Comparison of ENCODE assay signal across 20 cellular contexts in genomic region chr4:99402765-99403164, GRCh38. TPM values are rescaled to one million over a fixed set of nuclear protein-coding genes. Genes with fewer than 3 reads are reported as not detected.
DNase-seq lines count a peak whose midpoint lies in the region; FAIRE-seq and TF ChIP-seq lines count a peak whose summit lies in the region.
"Had no signal": no experiment of that assay in that cellular context is flagged by ENCODE, and none has a peak within 500 bp of the region (broad histone marks: within the 10 kb centered on the region; RNA-seq: fewer than 3 reads in every experiment).

No MANE protein-coding gene starts in this region.

- no peak overlapping the region for H3K4me3 Mint-ChIP-seq in osteocyte (ENCODE audit: unreplicated experiment)
- H3K4me3 Mint-ChIP-seq: activated CD4-positive, alpha-beta memory T cell treated with anti-CD3 and anti-CD28 coated beads for 36 hours; immature natural killer cell had no signal

- H2BK120ac ChIP-seq in H1 (replicated peaks; ENCODE audit: low read depth, low read length), result no peak overlapping the region

- TF ChIP-seq RAD21 in Ishikawa (IDR thresholded peaks at IDR 0.05; ENCODE audit: low read depth) (peak; percentile 29), H1 (IDR thresholded peaks at IDR 0.05 in 1 of 2, conservative IDR thresholded peaks at IDR 0.05 in 1 of 2; ENCODE audit: low read depth in 2 of 2, low read length in 2 of 2) (peak; percentile 32 to 50; a peak in 3 of 4 replicates)

- H3K56ac ChIP-seq in H1 (replicated peaks; ENCODE audit: insufficient read length, low read depth, low read length), result no peak overlapping the region

- no peak overlapping the region for H2BK12ac ChIP-seq in H1 (ENCODE audit: low read depth, low read length)

- no peak overlapping the region for H4K5ac ChIP-seq in H1 (ENCODE audit: insufficient read length, low read depth, low read length)

- peaks cover 27% of the 10 kb centered on the region for H3K4me1 Mint-ChIP-seq in osteocyte (ENCODE audit: unreplicated experiment)

- H2AFZ ChIP-seq in H1 (ENCODE audit: low read length), result no peak overlapping the region

- no peak overlapping the region for H2BK5ac ChIP-seq in H1 (ENCODE audit: low read depth, low read length)

- DNase-seq in H1 (ENCODE audit: low read depth in 1 of 2, low spot score in 2 of 2) (no peak), osteocyte (ENCODE audit: extremely low spot score, unreplicated experiment) (no peak), vagina (ENCODE audit: extremely low spot score in 2 of 2) (no peak), SHP77 (lab: John Stamatoyannopoulos, UW) (no peak), RWPE1 (ENCODE audit: low spot score) (no peak), SIG-M5 (lab: John Stamatoyannopoulos, UW) (no peak)
- DNase-seq: activated CD4-positive, alpha-beta memory T cell treated with anti-CD3 and anti-CD28 coated beads for 36 hours; activated effector memory CD4-positive, alpha-beta T cell treated with Interleukin-2 at 50 U/mL for 16 hours; C1 segment of cervical spinal cord; effector CD8-positive, alpha-beta T cell; immature natural killer cell; NCI-H2081; NK-92 treated with Interleukin-12 subunit alpha and Interleukin-12 subunit beta, amount 100 ng/mL, for 24 hours had no signal

- H3K9me3 ChIP-seq in H1 (ENCODE audit: insufficient read depth in 2 of 2, low read depth in 1 of 2, low read length in 1 of 2) (no peaks in the 10 kb centered on the region), vagina (no peaks in the 10 kb centered on the region)
- H3K9me3 ChIP-seq: SJSA1 had no signal

- no peak overlapping the region for H2BK20ac ChIP-seq in H1 (ENCODE audit: low read length)

- H2BK15ac ChIP-seq in H1 (ENCODE audit: low read length), result no peak overlapping the region

- peak in 2 of 3 experiments; percentile 24 to 42; a peak in 2 of 4 replicates for TF ChIP-seq CTCF in H1 (IDR thresholded peaks at IDR 0.05; ENCODE audit: control extremely low read depth in 1 of 3, insufficient read depth in 1 of 3, low read depth in 1 of 3, low read length in 3 of 3)
- no peak for TF ChIP-seq CTCF in osteocyte (IDR thresholded peaks at IDR 0.05)
- no peak for TF ChIP-seq CTCF in vagina (IDR thresholded peaks at IDR 0.05)
- TF ChIP-seq CTCF in RWPE1 (conservative IDR thresholded peaks at IDR 0.05; ENCODE audit: low read depth), result no peak

- H3K4me3 ChIP-seq in GM08714 (ENCODE audit: low read length), result peak overlapping the region; percentile 61; the same call in 1 of the 2 replicates
- H3K4me3 ChIP-seq in H1 (ENCODE audit: extremely low read depth in 1 of 4, insufficient read depth in 2 of 4, low read depth in 3 of 4, low read length in 4 of 4), result no peak overlapping the region
- H3K4me3 ChIP-seq in vagina, result no peak overlapping the region
- H3K4me3 ChIP-seq: SJSA1 had no signal

- H3K9me3 Mint-ChIP-seq in osteocyte (ENCODE audit: unreplicated experiment), result peaks cover 10% of the 10 kb centered on the region
- H3K9me3 Mint-ChIP-seq: immature natural killer cell had no signal

- H4K20me1 ChIP-seq in H1 (replicated peaks in 1 of 2; ENCODE audit: control insufficient read depth in 1 of 2, insufficient read depth in 2 of 2, low read length in 2 of 2), result no peaks in the 10 kb centered on the region

- no peak overlapping the region for H3K18ac ChIP-seq in H1 (ENCODE audit: extremely low read depth, low read length)

- TF ChIP-seq POLR2A in H1 (IDR thresholded peaks at IDR 0.05; ENCODE audit: control extremely low read depth in 1 of 2, low read depth in 2 of 2, low read length in 2 of 2) (no peak), vagina (IDR thresholded peaks at IDR 0.05) (no peak)

- H3K14ac ChIP-seq in H1 (ENCODE audit: insufficient read length), result no peak overlapping the region

- 90% methylated on average over 3 of the region's 3 CpGs; no CpG with 5 or more reads in 1 of the 2 experiments for WGBS in H1 (ENCODE audit: extremely low coverage in 1 of 2, insufficient coverage in 1 of 2, insufficient read length in 1 of 2, insufficient replicate concordance in 2 of 2, low coverage in 1 of 2, low lambda C conversion rate in 2 of 2, missing lambda C conversion rate in 1 of 2), 2 experiments

- H4K8ac ChIP-seq in H1 (ENCODE audit: extremely low read depth, insufficient read depth, low read length), result no peak overlapping the region

- H3K4me1 ChIP-seq in H1 (replicated peaks in 1 of 4; ENCODE audit: control insufficient read depth in 3 of 4, insufficient read depth in 4 of 4, low read length in 3 of 4), result peaks cover 0 to 4% (median 1%) of the 10 kb centered on the region in 4 experiments; a peak in 4 of 7 replicates
- H3K4me1 ChIP-seq in vagina, result peaks cover 12% of the 10 kb centered on the region

- H3K9ac ChIP-seq in H1 (replicated peaks in 1 of 4; ENCODE audit: extremely low read depth in 1 of 4, low read depth in 3 of 4, low read length in 3 of 4), result no peak overlapping the region

- H3K27me3 Mint-ChIP-seq in osteocyte (ENCODE audit: unreplicated experiment), result peaks cover 8% of the 10 kb centered on the region

- H3K79me1 ChIP-seq in H1 (ENCODE audit: low read depth, low read length), result no peaks in the 10 kb centered on the region

- H3K27me3 ChIP-seq in H1 (replicated peaks in 1 of 4; ENCODE audit: control insufficient read depth in 3 of 4, extremely low read depth in 1 of 4, insufficient read depth in 3 of 4, low read length in 3 of 4), result no peaks in the 10 kb centered on the region
- no peaks in the 10 kb centered on the region for H3K27me3 ChIP-seq in vagina
- H3K27me3 ChIP-seq: SJSA1 had no signal

- no peak overlapping the region for H2AK5ac ChIP-seq in H1 (ENCODE audit: low read depth, low read length)

- POLR2A ChIA-PET in H1 (lab: Charles Lee; ENCODE audit: partially characterized antibody) (no interaction called here), RWPE1 (lab: Yijun Ruan, JAX; ENCODE audit: low non-redundant PET) (no interaction called here)

- H3K23ac ChIP-seq in H1 (ENCODE audit: insufficient read length), result no peak overlapping the region

- no peak overlapping the region for H3K4ac ChIP-seq in H1 (replicated peaks; ENCODE audit: insufficient read length, low read depth, low read length)

- peak overlapping the region; percentile 86 for H3K27ac Mint-ChIP-seq in osteocyte (ENCODE audit: unreplicated experiment)
- H3K27ac Mint-ChIP-seq: activated CD4-positive, alpha-beta memory T cell treated with anti-CD3 and anti-CD28 coated beads for 36 hours; immature natural killer cell had no signal

- H3K79me2 ChIP-seq in H1 (ENCODE audit: control insufficient read depth in 1 of 2, insufficient read depth in 2 of 2, low read length in 2 of 2), result no peaks in the 10 kb centered on the region

- FAIRE-seq in H1 (lab: Jason Lieb, UNC), result no peak

- no peak overlapping the region for H4K91ac ChIP-seq in H1 (replicated peaks; ENCODE audit: insufficient read length, low read length)

- intact Hi-C loops in vagina (cut with DNase I), result loop anchor here (5.0 kb wide), 1 partner anchor 80 kb away; the partner anchor contains the start of gene ADH1B

- no peak overlapping the region for H3K27ac ChIP-seq in H1 (ENCODE audit: low read depth, low read length)
- H3K27ac ChIP-seq in vagina, result no peak overlapping the region
- H3K27ac ChIP-seq in RWPE1, result no peak overlapping the region
- H3K27ac ChIP-seq: SJSA1 had no signal

- no peaks in the 10 kb centered on the region for H3K23me2 ChIP-seq in H1 (ENCODE audit: low read depth, low read length)

- no peak overlapping the region for H3K4me2 ChIP-seq in H1 (ENCODE audit: insufficient read depth in 1 of 2, low read depth in 2 of 2, low read length in 2 of 2)

- CTCF ChIA-PET in H1 (lab: Charles Lee; ENCODE audit: partially characterized antibody) (interaction anchor here (0.7 to 4.7 kb wide), 24 partner anchors 9 to 440 kb away, joined by 3 to 25 read pairs (median 4); partner anchors contain the start of genes ADH5 and METAP1), RWPE1 (lab: Yijun Ruan, JAX) (no interaction called here)

- H3K36me3 ChIP-seq in H1 (ENCODE audit: control insufficient read depth in 2 of 4, insufficient read depth in 4 of 4, low read length in 3 of 4) (no peaks in the 10 kb centered on the region), vagina (no peaks in the 10 kb centered on the region)
- H3K36me3 ChIP-seq: SJSA1 had no signal

- H3K36me3 Mint-ChIP-seq in osteocyte (ENCODE audit: unreplicated experiment), result peaks cover 2% of the 10 kb centered on the region
- H3K36me3 Mint-ChIP-seq: activated CD4-positive, alpha-beta memory T cell treated with anti-CD3 and anti-CD28 coated beads for 36 hours; immature natural killer cell had no signal

- no peak for TF ChIP-seq EP300 in Ishikawa (IDR thresholded peaks at IDR 0.05; ENCODE audit: borderline replicate concordance)
- no peak for TF ChIP-seq EP300 in H1 (IDR thresholded peaks at IDR 0.05; ENCODE audit: borderline replicate concordance in 1 of 2, low read depth in 2 of 2, low read length in 2 of 2)

TF ChIP-seq in Ishikawa, 13 proteins besides CTCF, POLR2A, EP300 and RAD21 (continues in another document):
- no peak for TF ChIP-seq TAF1 (IDR thresholded peaks at IDR 0.05; ENCODE audit: low read depth)

TF ChIP-seq in H1, 55 proteins besides CTCF, POLR2A, EP300 and RAD21 (continues in another document):
- no peak for TF ChIP-seq CHD2 (IDR thresholded peaks at IDR 0.05; ENCODE audit: low read length)
- no peak for TF ChIP-seq HDAC6 (IDR thresholded peaks at IDR 0.05; ENCODE audit: low read depth, low read length)
- no peak for TF ChIP-seq SP1 (IDR thresholded peaks at IDR 0.05; ENCODE audit: low read depth, low read length)
- TF ChIP-seq CHD1 (IDR thresholded peaks at IDR 0.05; ENCODE audit: low read depth, low read length), result no peak

RNA-seq across cellular contexts. Expression of gene ADH7, which starts 32.4 kb away (rescaled TPM):
- total RNA-seq in H1 (2021; fragmentation: NEBNext Ultra II Directional; extraction: Animal tissue kit (Norgen Biotek cat#: 25700)), result not detected in 2 replicates
- polyA plus RNA-seq in H1 (2011; rRNA removed), result not detected in 2 replicates
- not detected for polyA plus RNA-seq in H1 (2011; cell fraction: cytosol; rRNA removed)
- polyA plus RNA-seq in H1 (2011; cell fraction: nucleus; rRNA removed), result not detected
- not detected in 4 replicates for polyA plus RNA-seq in H1 (2012, experiment 1 of 2)
- polyA plus RNA-seq in H1 (2012, experiment 2 of 2), result not detected
- polyA plus RNA-seq in H1 (2013, experiment 1 of 2), result not detected
- not detected for polyA plus RNA-seq in H1 (2013, experiment 2 of 2)
- polyA minus RNA-seq in H1 (2011; rRNA and poly(A)+ RNA removed), result not detected in 2 replicates
- polyA minus RNA-seq in H1 (2011; cell fraction: cytosol; rRNA and poly(A)+ RNA removed), result not detected
- not detected for polyA minus RNA-seq in H1 (2011; cell fraction: nucleus; rRNA and poly(A)+ RNA removed)
- total RNA-seq in osteocyte, result not detected in 2 replicates
- 11.8 TPM for total RNA-seq in vagina
- total RNA-seq: activated CD4-positive, alpha-beta memory T cell treated with anti-CD3 and anti-CD28 coated beads for 36 hours; fibroblast of villous mesenchyme; H4; progenitor cell of endocrine pancreas; SJSA1; urinary bladder had no signal
- polyA plus RNA-seq: immature natural killer cell, urinary bladder had no signal

RNA-seq across cellular contexts. Expression of gene ADH1C, which starts 50.2 kb away (rescaled TPM):
- total RNA-seq in H1 (2021; fragmentation: NEBNext Ultra II Directional; extraction: Animal tissue kit (Norgen Biotek cat#: 25700)), result not detected in 2 replicates
- polyA plus RNA-seq in H1 (2011; rRNA removed), result not detected in 2 replicates
- not detected for polyA plus RNA-seq in H1 (2011; cell fraction: cytosol; rRNA removed)
- polyA plus RNA-seq in H1 (2011; cell fraction: nucleus; rRNA removed), result not detected
- polyA plus RNA-seq in H1 (2012, experiment 1 of 2), result not detected in 4 replicates
- not detected for polyA plus RNA-seq in H1 (2012, experiment 2 of 2)
- not detected for polyA plus RNA-seq in H1 (2013, experiment 1 of 2)
- polyA plus RNA-seq in H1 (2013, experiment 2 of 2), result not detected
- not detected in 2 replicates for polyA minus RNA-seq in H1 (2011; rRNA and poly(A)+ RNA removed)
- not detected for polyA minus RNA-seq in H1 (2011; cell fraction: cytosol; rRNA and poly(A)+ RNA removed)
- polyA minus RNA-seq in H1 (2011; cell fraction: nucleus; rRNA and poly(A)+ RNA removed), result not detected
- total RNA-seq in osteocyte (not detected in 2 replicates), vagina (25.3 TPM)
- total RNA-seq: activated CD4-positive, alpha-beta memory T cell treated with anti-CD3 and anti-CD28 coated beads for 36 hours; fibroblast of villous mesenchyme; SJSA1 had no signal
- polyA plus RNA-seq: immature natural killer cell had no signal

Comparison
In these comparisons a context has a peak if more than half of its experiments do, and no peak if none do; other contexts are left out.
1. CTCF ChIP-seq: peak in H1 (2 of 3); none in osteocyte (single experiment), vagina (0 of 3) and RWPE1 (single experiment).
2. RNA of gene ADH7, which starts 32.4 kb away (total RNA-seq): 11.8 TPM in vagina (single experiment); not detected in H1 and not detected in osteocyte; every median in the first group is over 10 times any median in the second.
3. RNA of gene ADH1C, which starts 50.2 kb away (total RNA-seq): 25.3 TPM in vagina (single experiment); not detected in osteocyte and not detected in H1; every median in the first group is over 10 times any median in the second.